In genomic region chr9:15553528-15553898, GRCh38 we compare ENCODE assay signal across 8 cellular contexts. TPM values are rescaled to one million over a fixed set of nuclear protein-coding genes. Genes with fewer than 3 reads are reported as not detected.
A peak's percentile ranks its signal among the peaks of the same experiment; 100 is the strongest.
DNase-seq lines count a peak whose midpoint lies in the region; ATAC-seq and TF ChIP-seq lines count a peak whose summit lies in the region.

No MANE protein-coding gene starts in this region.

- H3K27me3 Mint-ChIP-seq in activated T-cell treated with anti-CD3 and anti-CD28 coated beads, Interleukin-2, amount 50 U/mL, for 4 hours (ENCODE audit: low read depth): no peaks in the 10 kb centered on the region

- no peaks in the 10 kb centered on the region for H3K36me3 Mint-ChIP-seq in activated T-cell treated with anti-CD3 and anti-CD28 coated beads, Interleukin-2, amount 50 U/mL, for 4 hours (ENCODE audit: insufficient read depth)

- H3K9me3 ChIP-seq in iPS-18c (ENCODE audit: control insufficient read depth, insufficient read depth, low read length) (no peaks in the 10 kb centered on the region), thoracic aorta (no peaks in the 10 kb centered on the region)

- no peaks in the 10 kb centered on the region for H3K9me3 Mint-ChIP-seq in activated T-cell treated with anti-CD3 and anti-CD28 coated beads, Interleukin-2, amount 50 U/mL, for 4 hours

- no peak for DNase-seq in activated T-cell treated with anti-CD3 and anti-CD28 coated beads, Interleukin-2, amount 50 U/mL, for 4 hours
- DNase-seq in activated T-cell treated with anti-CD3 and anti-CD28 coated beads, Interleukin-2, amount 50 U/mL, for 48 hours: no peak
- DNase-seq in thoracic aorta (ENCODE audit: low spot score): no peak
- DNase-seq in DMS 273 (lab: John Stamatoyannopoulos, UW; ENCODE audit: unreplicated experiment): no peak
- DNase-seq in SW 1271 (lab: John Stamatoyannopoulos, UW): no peak

- H3K4me1 ChIP-seq in thoracic aorta (ENCODE audit: control insufficient read depth in 1 of 2, low read depth in 2 of 2): no peaks in the 10 kb centered on the region

- H3K4me3 Mint-ChIP-seq in activated T-cell treated with anti-CD3 and anti-CD28 coated beads, Interleukin-2, amount 50 U/mL, for 4 hours: peak overlapping the region; percentile 89

- H3K4me1 Mint-ChIP-seq in activated T-cell treated with anti-CD3 and anti-CD28 coated beads, Interleukin-2, amount 50 U/mL, for 4 hours (ENCODE audit: low read depth): peaks cover 9% of the 10 kb centered on the region

- TF ChIP-seq CTCF in WI38 (IDR thresholded peaks at IDR 0.05; ENCODE audit: low read depth, low read length): no peak
- TF ChIP-seq CTCF in thoracic aorta (IDR thresholded peaks at IDR 0.05): no peak

- H3K27ac ChIP-seq in thoracic aorta: peak overlapping the region; percentile 69 to 80

- ATAC-seq in activated T-cell treated with anti-CD3 and anti-CD28 coated beads, Interleukin-2, amount 50 U/mL, for 4 hours: peak; percentile 3
- ATAC-seq in HG02885 (IDR thresholded peaks at IDR 0.05; ENCODE audit: poor library complexity, unreplicated experiment): peak; percentile 33
- no peak for ATAC-seq in thoracic aorta (ENCODE audit: insufficient number of reproducible peaks, low FRiP score, low read depth)

- H3K4me3 ChIP-seq in WI38 (ENCODE audit: low read depth, low read length) (peak overlapping the region; percentile 90), iPS-18c (ENCODE audit: insufficient read depth, low read depth, low read length) (peak overlapping the region; percentile 73), thoracic aorta (peak overlapping the region; percentile 90)

- no peaks in the 10 kb centered on the region for H3K27me3 ChIP-seq in thoracic aorta (replicated peaks; ENCODE audit: insufficient read depth)

- no peaks in the 10 kb centered on the region for H3K36me3 ChIP-seq in thoracic aorta

RNA-seq across cellular contexts. Expression of gene CCDC171, which starts 0.7 kb away (rescaled TPM):
- total RNA-seq in activated T-cell treated with anti-CD3 and anti-CD28 coated beads, Interleukin-2, amount 50 U/mL, for 4 hours: under 1 TPM; 0.63 to 0.73 (median 0.71) TPM
- total RNA-seq in thoracic aorta: 1 to 10 TPM; 4.3 to 6.4 TPM

RNA-seq across cellular contexts. Expression of gene PSIP1, which starts 42.7 kb away (rescaled TPM):
- total RNA-seq in activated T-cell treated with anti-CD3 and anti-CD28 coated beads, Interleukin-2, amount 50 U/mL, for 4 hours: 10 to 100 TPM; 43.2 to 54.1 (median 44.7) TPM
- 100 to 1,000 TPM in 1 of 2 donors, 10 to 100 TPM in 1; 68.2 to 100 TPM for total RNA-seq in thoracic aorta
